ENCODE assay signal across 1 cellular context in the genomic region with DNA sequence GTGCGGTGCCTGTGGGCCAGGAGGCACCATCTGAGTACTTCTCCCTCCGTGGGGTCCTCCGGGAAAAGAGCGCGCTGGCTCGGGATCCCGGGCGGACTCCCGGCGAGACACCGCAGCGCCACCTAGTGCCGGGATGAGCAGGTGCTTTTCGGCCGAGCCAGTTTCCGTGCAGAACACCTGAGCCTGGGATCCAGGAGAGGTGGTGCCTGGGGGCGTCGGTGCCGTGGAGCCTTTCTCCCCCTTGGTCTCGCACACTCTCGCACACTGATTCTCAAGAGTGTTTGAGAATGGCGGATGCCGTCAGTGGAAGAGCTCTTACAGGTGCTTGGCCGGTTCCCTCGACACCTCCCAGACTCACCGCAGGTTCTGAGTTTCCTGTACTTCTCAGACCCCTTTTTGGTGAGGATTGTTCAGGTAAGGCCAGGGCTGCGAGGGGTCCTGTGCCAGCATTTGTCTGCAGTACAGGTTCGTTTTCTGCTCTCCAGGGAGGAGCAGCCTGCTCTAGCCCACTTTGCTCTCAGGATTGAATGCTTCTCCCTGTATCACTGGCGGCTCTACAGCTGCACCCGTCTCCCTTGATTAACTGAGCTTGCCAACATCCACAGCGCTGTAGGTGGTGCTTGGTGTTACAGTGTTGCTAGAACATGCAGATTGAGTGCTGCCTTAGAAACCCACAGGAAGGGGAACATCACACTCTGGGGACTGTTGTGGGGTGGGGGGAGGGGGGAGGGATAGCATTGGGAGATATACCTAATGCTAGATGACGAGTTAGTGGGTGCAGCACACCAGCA.
TF ChIP-seq lines count a peak whose summit lies in the region.

No MANE protein-coding gene starts in this region.

TF ChIP-seq in endothelial cell of umbilical vein, 7 proteins besides CTCF, POLR2A, EP300 and RAD21 (continued from another document):
- TF ChIP-seq POLR2AphosphoS5 (IDR thresholded peaks at IDR 0.05; ENCODE audit: insufficient read depth, low read depth, low read length) (no peak), FOS (IDR thresholded peaks at IDR 0.05; ENCODE audit: borderline replicate concordance, insufficient read depth, low read length) (no peak), EZH2 (IDR thresholded peaks at IDR 0.05; ENCODE audit: borderline replicate concordance, low read depth, low read length, severe bottlenecking) (no peak), GATA2 (IDR thresholded peaks at IDR 0.05; ENCODE audit: insufficient read depth, insufficient read length, low read depth, low read length) (no peak), MYC (IDR thresholded peaks at IDR 0.05; ENCODE audit: low read depth, low read length) (no peak)
TF ChIP-seq in endothelial cell of umbilical vein: peak in this region for 0.
